Comparison of ENCODE assay signal across 38 cellular contexts in the genomic region with DNA sequence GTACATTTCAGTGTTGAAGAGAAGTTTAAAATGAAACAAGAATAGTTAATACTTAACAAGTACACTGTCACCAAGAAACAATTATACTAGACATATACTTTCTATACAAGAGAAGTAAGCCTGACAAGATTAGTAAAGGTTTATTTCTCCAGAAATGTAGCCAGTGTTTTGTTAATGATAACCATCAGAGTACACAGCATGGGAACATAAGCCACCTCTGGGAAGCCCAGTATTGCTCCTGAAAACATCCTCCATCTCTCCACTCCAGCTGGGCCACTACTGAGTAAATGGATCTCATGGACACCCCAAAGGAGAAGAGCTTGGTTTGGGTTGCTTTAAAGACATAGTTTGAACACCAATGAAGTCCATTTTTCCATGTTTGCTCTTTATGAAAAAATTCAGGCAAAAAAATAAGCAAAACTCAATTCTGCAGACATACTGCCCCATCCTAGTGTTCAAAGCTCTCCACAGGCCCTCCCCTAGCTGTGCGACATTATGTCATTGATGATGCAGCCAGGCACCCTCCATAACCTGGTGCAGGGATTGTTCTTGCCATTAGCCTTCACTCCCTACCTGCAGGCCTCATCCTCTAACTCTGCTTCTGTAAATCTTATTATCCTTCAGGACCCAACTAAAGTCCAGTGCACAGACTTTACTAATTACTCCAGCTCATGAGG.
"Had no signal": no experiment of that assay in that cellular context is flagged by ENCODE, and none has a peak within 500 bp of the region (broad histone marks: within the 10 kb centered on the region; RNA-seq: fewer than 3 reads in every experiment).

No MANE protein-coding gene starts in this region.

- H3K4me1 ChIP-seq: body of pancreas, breast epithelium had no signal

- H3K27ac ChIP-seq: body of pancreas, breast epithelium, RWPE1, WERI-Rb-1 had no signal

- H3K4me3 ChIP-seq: body of pancreas, breast epithelium had no signal

- H3K9me3 ChIP-seq: body of pancreas, breast epithelium had no signal

- FAIRE-seq: astrocyte, RCC 7860 had no signal

- H3K27me3 ChIP-seq: body of pancreas, breast epithelium had no signal

- ATAC-seq: activated CD8-positive, alpha-beta memory T cell treated with anti-CD3 and anti-CD28 coated beads, Interleukin-2, amount 10 ng/mL, durations not matched to agents 7 days and 5 days; activated T-cell treated with anti-CD3 and anti-CD28 coated beads, Interleukin-2, amount 50 U/mL, for 72 hours; activated T-helper 17 cell treated with anti-CD3 and anti-CD28 coated beads, Interleukin-2, amount 50 U/mL, for 72 hours; body of pancreas; PC-3; Right ventricle myocardium inferior had no signal

- H3K36me3 ChIP-seq: breast epithelium, WERI-Rb-1 had no signal

- DNase-seq: activated CD4-positive, alpha-beta memory T cell treated with anti-CD3 and anti-CD28 coated beads, Interleukin-2, amount 10 ng/mL, durations not matched to agents 7 days and 5 days; activated CD4-positive, alpha-beta T cell treated with anti-CD3 and anti-CD28 coated beads for 1 hour; activated CD4-positive, alpha-beta T cell treated with anti-CD3 and anti-CD28 coated beads for 48 hours; activated CD4-positive, CD25-positive, alpha-beta regulatory T cell; activated CD8-positive, alpha-beta memory T cell treated with anti-CD3 and anti-CD28 coated beads for 24 hours; activated CD8-positive, alpha-beta memory T cell treated with anti-CD3 and anti-CD28 coated beads, Interleukin-2, amount 10 ng/mL, durations not matched to agents 7 days and 5 days; activated CD8-positive, alpha-beta memory T cell treated with anti-CD3 and anti-CD28 coated beads, Interleukin-2, amount 50 U/mL, for 48 hours; activated effector memory CD4-positive, alpha-beta T cell treated with anti-CD3 and anti-CD28 coated beads, Interleukin-2, amount 50 U/mL, for 16 hours; activated naive CD4-positive, alpha-beta T cell; activated naive CD4-positive, alpha-beta T cell treated with anti-CD3 and anti-CD28 coated beads, Interleukin-2, amount 50 U/mL, for 16 hours; activated naive CD8-positive, alpha-beta T cell treated with anti-CD3 and anti-CD28 coated beads for 36 hours; activated T-cell treated with anti-CD3 and anti-CD28 coated beads, Interleukin-2, amount 50 U/mL, for 72 hours; amygdala; body of pancreas; cerebellar nuclear complex; NCI-H1092 treated with DMSO at 0.1 percent for 48 hours; NCI-H1694; NCI-H1930; NCI-H2081 treated with DMSO at 0.1 percent for 48 hours; NCI-H2171 treated with DMSO at 0.1 percent for 48 hours; NCI-H2227 treated with DMSO at 0.1 percent for 48 hours; NCI-H446; NCI-H510A treated with DMSO at 0.1 percent for 48 hours; NCI-H526 treated with DMSO at 0.1 percent for 48 hours; NCI-H774; PC-3; SIG-M5; SW 1271; T-helper 1 cell; T-helper 2 cell; T-helper 9 cell; WERI-Rb-1 had no signal
